In the genomic region with DNA sequence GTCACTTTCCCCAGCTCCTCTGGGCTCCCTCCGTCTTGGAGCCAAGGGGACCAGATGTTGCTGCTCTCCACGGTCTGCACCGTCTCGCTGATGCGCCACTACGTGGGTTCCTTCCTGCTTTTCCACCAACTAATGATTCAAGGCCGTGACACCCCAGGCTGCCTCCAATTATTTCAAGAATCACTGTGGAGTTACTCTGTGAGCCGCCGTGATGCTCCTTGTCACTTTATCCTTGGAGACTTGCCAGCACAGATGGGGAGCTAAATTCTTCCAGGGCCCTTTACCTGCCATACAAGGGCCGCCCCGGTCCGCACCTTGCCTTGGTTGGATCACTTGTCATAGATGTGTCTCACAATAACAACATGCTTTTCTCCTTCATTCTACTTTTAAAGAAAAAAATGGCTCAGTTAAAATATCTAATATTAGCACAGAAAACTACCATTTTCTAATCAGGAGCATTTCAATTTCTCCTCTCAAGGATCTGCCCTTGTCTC, we compare ENCODE assay signal across 19 cellular contexts.
A peak's percentile ranks its signal among the peaks of the same experiment; 100 is the strongest.
DNase-seq lines count a peak whose midpoint lies in the region; ATAC-seq and TF ChIP-seq lines count a peak whose summit lies in the region.
"Had no signal": no experiment of that assay in that cellular context is flagged by ENCODE, and none has a peak within 500 bp of the region (broad histone marks: within the 10 kb centered on the region; RNA-seq: fewer than 3 reads in every experiment).

No MANE protein-coding gene starts in this region.

- H3K9me3 Mint-ChIP-seq in activated CD8-positive, alpha-beta memory T cell treated with anti-CD3 and anti-CD28 coated beads, Interleukin-2, amount 10 ng/mL, durations not matched to agents 7 days and 5 days (ENCODE audit: low read depth) = no peaks in the 10 kb centered on the region
- no peaks in the 10 kb centered on the region for H3K9me3 Mint-ChIP-seq in endodermal cell
- H3K9me3 Mint-ChIP-seq: IgD-negative memory B cell had no signal

- WGBS in endodermal cell (ENCODE audit: insufficient coverage in 1 of 2, insufficient read length in 1 of 2), 2 experiments = 89 to 94% methylated on average over 7 to 12 of the region's 12 CpGs

- H3K9me3 ChIP-seq in endodermal cell (ENCODE audit: control insufficient read depth, low read length) = no peaks in the 10 kb centered on the region
- H3K9me3 ChIP-seq: BLaER1 had no signal

- CTCF ChIA-PET in activated CD8-positive, alpha-beta memory T cell treated with anti-CD3 and anti-CD28 coated beads, Interleukin-2, amount 10 ng/mL, durations not matched to agents 7 days and 5 days (lab: Charles Lee) = interaction anchor here (2.4 kb wide), 1 partner anchor 13 kb away, joined by 7 read pairs; no protein-coding TSS in a partner anchor

- no peaks in the 10 kb centered on the region for H3K4me1 ChIP-seq in endodermal cell (ENCODE audit: control insufficient read depth, insufficient read depth, low read length)
- H3K4me1 ChIP-seq: BLaER1 had no signal

- DNase-seq in activated CD8-positive, alpha-beta memory T cell treated with anti-CD3 and anti-CD28 coated beads, Interleukin-2, amount 10 ng/mL, durations not matched to agents 7 days and 5 days = peak; percentile 38
- no peak for DNase-seq in activated CD8-positive, alpha-beta memory T cell treated with anti-CD3 and anti-CD28 coated beads, Interleukin-2, amount 50 U/mL, for 4 hours
- DNase-seq in NCI-H524 treated with DMSO at 0.1 percent for 48 hours (lab: John Stamatoyannopoulos, UW) = peak; percentile 56
- DNase-seq in endodermal cell = peak; percentile 31
- no peak for DNase-seq in dedifferentiated amniotic fluid mesenchymal stem cell (ENCODE audit: extremely low spot score)
- no peak for DNase-seq in NCI-H2196 treated with DMSO at 0.1 percent for 48 hours (lab: John Stamatoyannopoulos, UW; ENCODE audit: unreplicated experiment)
- DNase-seq: CD4-positive, CD25-positive, alpha-beta regulatory T cell; MM.1S; NCI-H1417; NCI-H1694; NCI-H2029 treated with DMSO at 0.1 percent for 48 hours; NCI-H446 had no signal

- H3K27ac Mint-ChIP-seq in activated CD8-positive, alpha-beta memory T cell treated with anti-CD3 and anti-CD28 coated beads, Interleukin-2, amount 10 ng/mL, durations not matched to agents 7 days and 5 days = no peak overlapping the region
- no peak overlapping the region for H3K27ac Mint-ChIP-seq in endodermal cell
- H3K27ac Mint-ChIP-seq: CD4-positive, CD25-positive, alpha-beta regulatory T cell; IgD-negative memory B cell had no signal

- H3K27me3 ChIP-seq in endodermal cell (ENCODE audit: control insufficient read depth, insufficient read depth, low read length, poor library complexity, severe bottlenecking) = no peaks in the 10 kb centered on the region
- H3K27me3 ChIP-seq: BLaER1 had no signal

- H3K4me3 Mint-ChIP-seq in activated CD8-positive, alpha-beta memory T cell treated with anti-CD3 and anti-CD28 coated beads, Interleukin-2, amount 10 ng/mL, durations not matched to agents 7 days and 5 days = no peak overlapping the region
- no peak overlapping the region for H3K4me3 Mint-ChIP-seq in endodermal cell
- H3K4me3 Mint-ChIP-seq: CD4-positive, CD25-positive, alpha-beta regulatory T cell had no signal

- no peak overlapping the region for H3K9ac ChIP-seq in endodermal cell (ENCODE audit: extremely low read depth, low read length, poor library complexity, severe bottlenecking)
- H3K9ac ChIP-seq: BLaER1, KMS-11 had no signal

- ATAC-seq in activated CD8-positive, alpha-beta memory T cell treated with anti-CD3 and anti-CD28 coated beads, Interleukin-2, amount 10 ng/mL, durations not matched to agents 7 days and 5 days = no peak
- no peak for ATAC-seq in HG02885 (IDR thresholded peaks at IDR 0.05; ENCODE audit: poor library complexity, unreplicated experiment)
- ATAC-seq: HCT116, SK-N-SH treated with all-trans-retinoic acid at 6 μM for 48 hours had no signal

- H3K4me1 Mint-ChIP-seq in activated CD8-positive, alpha-beta memory T cell treated with anti-CD3 and anti-CD28 coated beads, Interleukin-2, amount 10 ng/mL, durations not matched to agents 7 days and 5 days = no peaks in the 10 kb centered on the region
- peaks cover 4% of the 10 kb centered on the region for H3K4me1 Mint-ChIP-seq in endodermal cell
- H3K4me1 Mint-ChIP-seq: CD4-positive, CD25-positive, alpha-beta regulatory T cell; IgD-negative memory B cell had no signal

- TF ChIP-seq CTCF in endodermal cell (conservative IDR thresholded peaks at IDR 0.05) = no peak

- H3K27me3 Mint-ChIP-seq in activated CD8-positive, alpha-beta memory T cell treated with anti-CD3 and anti-CD28 coated beads, Interleukin-2, amount 10 ng/mL, durations not matched to agents 7 days and 5 days = peaks cover 32% of the 10 kb centered on the region
- no peaks in the 10 kb centered on the region for H3K27me3 Mint-ChIP-seq in endodermal cell (ENCODE audit: insufficient read depth)

- no peak overlapping the region for H3K27ac ChIP-seq in endodermal cell (ENCODE audit: low read depth, low read length)
- H3K27ac ChIP-seq: BLaER1, HL-60, KMS-11 had no signal

- H3K36me3 ChIP-seq in endodermal cell (ENCODE audit: control insufficient read depth, insufficient read depth, low read length) = no peaks in the 10 kb centered on the region
- H3K36me3 ChIP-seq: BLaER1 had no signal

- no peaks in the 10 kb centered on the region for H3K36me3 Mint-ChIP-seq in activated CD8-positive, alpha-beta memory T cell treated with anti-CD3 and anti-CD28 coated beads, Interleukin-2, amount 10 ng/mL, durations not matched to agents 7 days and 5 days
- no peaks in the 10 kb centered on the region for H3K36me3 Mint-ChIP-seq in endodermal cell (ENCODE audit: low read depth)
- H3K36me3 Mint-ChIP-seq: CD4-positive, CD25-positive, alpha-beta regulatory T cell had no signal

- H3K4me3 ChIP-seq in endodermal cell (ENCODE audit: low read length) = no peak overlapping the region
- H3K4me3 ChIP-seq: BLaER1 had no signal

Comparison
In these comparisons a context has a peak if more than half of its experiments do, and no peak if none do; other contexts are left out.
1. DNase-seq: peak in activated CD8-positive, alpha-beta memory T cell treated with anti-CD3 and anti-CD28 coated beads, Interleukin-2, amount 10 ng/mL, durations not matched to agents 7 days and 5 days (single experiment), NCI-H524 treated with DMSO at 0.1 percent for 48 hours (single experiment) and endodermal cell (single experiment); none in activated CD8-positive, alpha-beta memory T cell treated with anti-CD3 and anti-CD28 coated beads, Interleukin-2, amount 50 U/mL, for 4 hours (single experiment), dedifferentiated amniotic fluid mesenchymal stem cell (single experiment) and NCI-H2196 treated with DMSO at 0.1 percent for 48 hours (single experiment).